Comparison of ENCODE assay signal across 8 cellular contexts in genomic region chr6:154675602-154676088, GRCh38. TPM values are rescaled to one million over a fixed set of nuclear protein-coding genes. Genes with fewer than 3 reads are reported as not detected.
DNase-seq lines count a peak whose midpoint lies in the region; ATAC-seq, FAIRE-seq and TF ChIP-seq lines count a peak whose summit lies in the region.

No MANE protein-coding gene starts in this region.

- H3K79me1 ChIP-seq in H1 (ENCODE audit: low read depth, low read length) = no peaks in the 10 kb centered on the region
- no peaks in the 10 kb centered on the region for H3K79me1 ChIP-seq in mesendoderm (ENCODE audit: low read length)

- H2AFZ ChIP-seq in H1 (ENCODE audit: low read length) = no peak overlapping the region

- no peak overlapping the region for H2BK20ac ChIP-seq in H1 (ENCODE audit: low read length)

- H3K27ac ChIP-seq in H1 (ENCODE audit: low read depth, low read length) (no peak overlapping the region), mesendoderm (ENCODE audit: low read depth, low read length) (no peak overlapping the region)

- POLR2A ChIA-PET in activated CD8-positive, alpha-beta T cell treated with anti-CD3 and anti-CD28 coated beads, Interleukin-2, amount 10 ng/mL, durations not matched to agents 7 days and 5 days (lab: Charles Lee) = no interaction called here
- POLR2A ChIA-PET in H1 (lab: Charles Lee; ENCODE audit: partially characterized antibody) = interaction anchor here (0.9 kb wide), 1 partner anchor 58 kb away, joined by 4 read pairs; no protein-coding TSS in a partner anchor

- H2AK5ac ChIP-seq in H1 (ENCODE audit: low read depth, low read length) (no peak overlapping the region), mesendoderm (ENCODE audit: low read length) (no peak overlapping the region)

- no peak overlapping the region for H3K23ac ChIP-seq in H1 (ENCODE audit: insufficient read length)
- H3K23ac ChIP-seq in mesendoderm (ENCODE audit: low read length) = no peak overlapping the region

- H3K4me2 ChIP-seq in H1 (ENCODE audit: insufficient read depth in 1 of 2, low read depth in 2 of 2, low read length in 2 of 2) (no peak overlapping the region), mesendoderm (ENCODE audit: low read length) (no peak overlapping the region)

- no peak overlapping the region for H4K91ac ChIP-seq in H1 (replicated peaks; ENCODE audit: insufficient read length, low read length)

- no peaks in the 10 kb centered on the region for H3K23me2 ChIP-seq in H1 (ENCODE audit: low read depth, low read length)

- H2BK5ac ChIP-seq in H1 (ENCODE audit: low read depth, low read length) (no peak overlapping the region), mesendoderm (ENCODE audit: low read length) (no peak overlapping the region)

- TF ChIP-seq CTCF in H1 (IDR thresholded peaks at IDR 0.05; ENCODE audit: control extremely low read depth in 1 of 3, insufficient read depth in 1 of 3, low read depth in 1 of 3, low read length in 3 of 3) = peak; percentile 65 to 100 (median 99)

- H4K8ac ChIP-seq in H1 (ENCODE audit: extremely low read depth, insufficient read depth, low read length) = no peak overlapping the region
- no peak overlapping the region for H4K8ac ChIP-seq in mesendoderm (ENCODE audit: low read depth, low read length)

- CTCF ChIA-PET in activated CD8-positive, alpha-beta T cell treated with anti-CD3 and anti-CD28 coated beads, Interleukin-2, amount 10 ng/mL, durations not matched to agents 7 days and 5 days (lab: Charles Lee) = interaction anchor here (0.6 to 5.6 kb wide), 70 partner anchors 9 to 644 kb away, joined by 3 to 166 read pairs (median 4); partner anchors contain the start of gene TFB1M
- CTCF ChIA-PET in H1 (lab: Charles Lee; ENCODE audit: partially characterized antibody) = interaction anchor here (0.6 to 5.0 kb wide), 67 partner anchors 10 to 572 kb away, joined by 3 to 40 read pairs (median 4); no protein-coding TSS in a partner anchor

- no peak for FAIRE-seq in HTR-8/SVneo (lab: Jason Lieb, UNC)
- FAIRE-seq in H1 (lab: Jason Lieb, UNC) = peak; percentile 94

- no peak overlapping the region for H2BK15ac ChIP-seq in H1 (ENCODE audit: low read length)
- no peak overlapping the region for H2BK15ac ChIP-seq in mesendoderm (replicated peaks; ENCODE audit: low read depth)

- no peaks in the 10 kb centered on the region for H4K20me1 ChIP-seq in H1 (replicated peaks in 1 of 2; ENCODE audit: control insufficient read depth in 1 of 2, insufficient read depth in 2 of 2, low read length in 2 of 2)

- DNase-seq in DMS153 treated with DMSO at 0.1 percent for 48 hours (lab: John Stamatoyannopoulos, UW; ENCODE audit: unreplicated experiment) (peak; percentile 69), HTR-8/SVneo (ENCODE audit: insufficient read length, low spot score) (peak; percentile 87), H1 (ENCODE audit: low read depth in 1 of 2, low spot score in 2 of 2) (peak; percentile 88 to 89), mesendoderm (peak; percentile 96)
- DNase-seq in NK-92 treated with Interleukin-12 subunit alpha and Interleukin-12 subunit beta, amount 100 ng/mL, for 24 hours (lab: John Stamatoyannopoulos, UW) = peak; percentile 74
- peak; percentile 92 for DNase-seq in activated CD8-positive, alpha-beta T cell treated with anti-CD3 and anti-CD28 coated beads, Interleukin-2, amount 10 ng/mL, durations not matched to agents 7 days and 5 days
- peak; percentile 58 to 76 for DNase-seq in stimulated activated CD8-positive, alpha-beta memory T cell treated with anti-CD3 and anti-CD28 coated beads, Interleukin-2, amount 100 ng/mL, for 48 hours (ENCODE audit: low read depth in 2 of 2)

- peaks cover 4% of the 10 kb centered on the region for H3K27me3 Mint-ChIP-seq in activated CD8-positive, alpha-beta T cell treated with anti-CD3 and anti-CD28 coated beads, Interleukin-2, amount 10 ng/mL, durations not matched to agents 7 days and 5 days (ENCODE audit: low read depth)

- no peaks in the 10 kb centered on the region for H3K9me3 Mint-ChIP-seq in activated CD8-positive, alpha-beta T cell treated with anti-CD3 and anti-CD28 coated beads, Interleukin-2, amount 10 ng/mL, durations not matched to agents 7 days and 5 days (ENCODE audit: insufficient read depth)

- no peak overlapping the region for H3K56ac ChIP-seq in H1 (replicated peaks; ENCODE audit: insufficient read length, low read depth, low read length)
- no peak overlapping the region for H3K56ac ChIP-seq in mesendoderm (ENCODE audit: low read length)

- H3K36me3 Mint-ChIP-seq in activated CD8-positive, alpha-beta T cell treated with anti-CD3 and anti-CD28 coated beads, Interleukin-2, amount 10 ng/mL, durations not matched to agents 7 days and 5 days (ENCODE audit: low read depth) = no peaks in the 10 kb centered on the region

- no peak overlapping the region for H2BK120ac ChIP-seq in H1 (replicated peaks; ENCODE audit: low read depth, low read length)
- no peak overlapping the region for H2BK120ac ChIP-seq in mesendoderm (ENCODE audit: low read depth, low read length)

- TF ChIP-seq RAD21 in H1 (IDR thresholded peaks at IDR 0.05 in 1 of 2, conservative IDR thresholded peaks at IDR 0.05 in 1 of 2; ENCODE audit: low read depth in 2 of 2, low read length in 2 of 2) = peak; percentile 100

- no peak overlapping the region for H3K4me3 ChIP-seq in H1 (ENCODE audit: extremely low read depth in 1 of 4, insufficient read depth in 2 of 4, low read depth in 3 of 4, low read length in 4 of 4)
- H3K4me3 ChIP-seq in mesendoderm (ENCODE audit: low read length) = no peak overlapping the region

- H3K14ac ChIP-seq in H1 (ENCODE audit: insufficient read length) = no peak overlapping the region

- TF ChIP-seq EP300 in H1 (IDR thresholded peaks at IDR 0.05; ENCODE audit: borderline replicate concordance in 1 of 2, low read depth in 2 of 2, low read length in 2 of 2) = no peak

- peak; percentile 100 for ATAC-seq in GM21528 (IDR thresholded peaks at IDR 0.05; ENCODE audit: low FRiP score, unreplicated experiment)
- peak; percentile 100 for ATAC-seq in activated CD8-positive, alpha-beta T cell treated with anti-CD3 and anti-CD28 coated beads, Interleukin-2, amount 10 ng/mL, durations not matched to agents 7 days and 5 days

- H3K18ac ChIP-seq in H1 (ENCODE audit: extremely low read depth, low read length) (no peak overlapping the region), mesendoderm (ENCODE audit: low read length) (no peak overlapping the region)

- no peak overlapping the region for H3K4me3 Mint-ChIP-seq in activated CD8-positive, alpha-beta T cell treated with anti-CD3 and anti-CD28 coated beads, Interleukin-2, amount 10 ng/mL, durations not matched to agents 7 days and 5 days

- H4K5ac ChIP-seq in H1 (ENCODE audit: insufficient read length, low read depth, low read length) = no peak overlapping the region
- H4K5ac ChIP-seq in mesendoderm (ENCODE audit: low read length) = no peak overlapping the region

- H3K4ac ChIP-seq in H1 (replicated peaks; ENCODE audit: insufficient read length, low read depth, low read length) = no peak overlapping the region
- H3K4ac ChIP-seq in mesendoderm (ENCODE audit: low read depth, low read length) = no peak overlapping the region

- 3% methylated on average over 4 of the region's 4 CpGs; no CpG with 5 or more reads in 1 of the 2 experiments for WGBS in H1 (ENCODE audit: extremely low coverage in 1 of 2, insufficient coverage in 1 of 2, insufficient read length in 1 of 2, insufficient replicate concordance in 2 of 2, low coverage in 1 of 2, low lambda C conversion rate in 2 of 2, missing lambda C conversion rate in 1 of 2), 2 experiments
- no CpG with 5 or more reads among the region's 4 CpGs for WGBS in mesendoderm (ENCODE audit: extremely low coverage, insufficient coverage, low lambda C conversion rate)

- no peaks in the 10 kb centered on the region for H3K9me3 ChIP-seq in H1 (ENCODE audit: insufficient read depth in 2 of 2, low read depth in 1 of 2, low read length in 1 of 2)

- H3K9ac ChIP-seq in H1 (replicated peaks in 1 of 4; ENCODE audit: extremely low read depth in 1 of 4, low read depth in 3 of 4, low read length in 3 of 4) (no peak overlapping the region), mesendoderm (ENCODE audit: low read length) (no peak overlapping the region)

- no peak overlapping the region for H3K27ac Mint-ChIP-seq in activated CD8-positive, alpha-beta T cell treated with anti-CD3 and anti-CD28 coated beads, Interleukin-2, amount 10 ng/mL, durations not matched to agents 7 days and 5 days

- no peak overlapping the region for H2BK12ac ChIP-seq in H1 (ENCODE audit: low read depth, low read length)

- no peak for TF ChIP-seq POLR2A in H1 (IDR thresholded peaks at IDR 0.05; ENCODE audit: control extremely low read depth in 1 of 2, low read depth in 2 of 2, low read length in 2 of 2)

- H3K4me1 ChIP-seq in H1 (replicated peaks in 1 of 4; ENCODE audit: control insufficient read depth in 3 of 4, insufficient read depth in 4 of 4, low read length in 3 of 4) (no peaks in the 10 kb centered on the region), mesendoderm (ENCODE audit: control insufficient read depth, low read depth, low read length) (no peaks in the 10 kb centered on the region)

- no peaks in the 10 kb centered on the region for H3K4me1 Mint-ChIP-seq in activated CD8-positive, alpha-beta T cell treated with anti-CD3 and anti-CD28 coated beads, Interleukin-2, amount 10 ng/mL, durations not matched to agents 7 days and 5 days (ENCODE audit: low read depth)

- H3K27me3 ChIP-seq in H1 (replicated peaks in 1 of 4; ENCODE audit: control insufficient read depth in 3 of 4, extremely low read depth in 1 of 4, insufficient read depth in 3 of 4, low read length in 3 of 4) = no peaks in the 10 kb centered on the region
- no peaks in the 10 kb centered on the region for H3K27me3 ChIP-seq in mesendoderm (ENCODE audit: insufficient read depth, low read length, poor library complexity)

- H3K36me3 ChIP-seq in H1 (ENCODE audit: control insufficient read depth in 2 of 4, insufficient read depth in 4 of 4, low read length in 3 of 4) (no peaks in the 10 kb centered on the region), mesendoderm (ENCODE audit: control insufficient read depth, insufficient read depth, low read length) (no peaks in the 10 kb centered on the region)

- H3K79me2 ChIP-seq in H1 (ENCODE audit: control insufficient read depth in 1 of 2, insufficient read depth in 2 of 2, low read length in 2 of 2) = no peaks in the 10 kb centered on the region
- H3K79me2 ChIP-seq in mesendoderm (ENCODE audit: control insufficient read depth, insufficient read depth, low read length) = no peaks in the 10 kb centered on the region

RNA-seq across cellular contexts. Expression of gene SCAF8, which starts 57.6 kb away (rescaled TPM):
- 10 to 100 TPM; 35.7 to 36.6 TPM for total RNA-seq in activated CD8-positive, alpha-beta T cell treated with anti-CD3 and anti-CD28 coated beads, Interleukin-2, amount 10 ng/mL, durations not matched to agents 7 days and 5 days
- 45.5 and 46.3 TPM in 2 replicates for total RNA-seq in H1 (2021; fragmentation: NEBNext Ultra II Directional; extraction: Animal tissue kit (Norgen Biotek cat#: 25700))
- polyA plus RNA-seq in H1 (2011; rRNA removed) = 16.0 and 20.3 TPM in 2 replicates
- polyA plus RNA-seq in H1 (2011; cell fraction: cytosol; rRNA removed) = 18.4 TPM
- 26.4 TPM for polyA plus RNA-seq in H1 (2011; cell fraction: nucleus; rRNA removed)
- polyA plus RNA-seq in H1 (2012, experiment 1 of 2) = 20.9 to 25.5 TPM (median 23.8 TPM) in 4 replicates
- polyA plus RNA-seq in H1 (2012, experiment 2 of 2) = 1.9 TPM
- 27.6 TPM for polyA plus RNA-seq in H1 (2013, experiment 1 of 2)
- polyA plus RNA-seq in H1 (2013, experiment 2 of 2) = 24.7 TPM
- 40.5 and 45.4 TPM in 2 replicates for polyA minus RNA-seq in H1 (2011; rRNA and poly(A)+ RNA removed)
- 27.2 TPM for polyA minus RNA-seq in H1 (2011; cell fraction: cytosol; rRNA and poly(A)+ RNA removed)
- 63.6 TPM for polyA minus RNA-seq in H1 (2011; cell fraction: nucleus; rRNA and poly(A)+ RNA removed)
- 33.0 TPM for polyA plus RNA-seq in mesendoderm (2013, experiment 1 of 2)
- 32.2 TPM for polyA plus RNA-seq in mesendoderm (2013, experiment 2 of 2)
